In genomic region chr10:75395171-75395954, GRCh38 we compare ENCODE assay signal across 9 cellular contexts. TPM values are rescaled to one million over a fixed set of nuclear protein-coding genes. Genes with fewer than 3 reads are reported as not detected.
DNase-seq lines count a peak whose midpoint lies in the region; ATAC-seq, FAIRE-seq and TF ChIP-seq lines count a peak whose summit lies in the region.
"Had no signal": no experiment of that assay in that cellular context is flagged by ENCODE, and none has a peak within 500 bp of the region (broad histone marks: within the 10 kb centered on the region; RNA-seq: fewer than 3 reads in every experiment).

No MANE protein-coding gene starts in this region.

- peak overlapping the region; percentile 29 for H2AFZ ChIP-seq in ACC112 (ENCODE audit: low read length, unreplicated experiment)

- FAIRE-seq in GM19239 (lab: Jason Lieb, UNC) = no peak
- FAIRE-seq: endometrium had no signal

- peaks cover 21% of the 10 kb centered on the region for H3K36me3 Mint-ChIP-seq in brain
- peaks cover 4 to 5% of the 10 kb centered on the region in 2 donors for H3K36me3 Mint-ChIP-seq in stimulated activated naive B cell treated with anti-CD40 and anti-IgM and Interleukin-4, amounts not matched to agents 10 μg/mL and 1 μg/mL and 100 μg/mL, for 72 hours

- peaks cover 17% of the 10 kb centered on the region for H3K4me1 Mint-ChIP-seq in brain
- H3K4me1 Mint-ChIP-seq in stimulated activated naive B cell treated with anti-CD40 and anti-IgM and Interleukin-4, amounts not matched to agents 10 μg/mL and 1 μg/mL and 100 μg/mL, for 72 hours = peaks cover 13 to 18% of the 10 kb centered on the region in 2 donors

- peak overlapping the region; percentile 93 for H3K4me3 ChIP-seq in ACC112 (ENCODE audit: low read depth, low read length)

- TF ChIP-seq CTCF in brain (conservative IDR thresholded peaks at IDR 0.05) = peak; percentile 87 to 94

- H3K4me1 ChIP-seq in ACC112 (ENCODE audit: control insufficient read depth, insufficient read depth, low read length, unreplicated experiment) = peaks cover 3% of the 10 kb centered on the region

- in situ Hi-C loops in G401 (cut with HindIII; ENCODE audit: low sequenced_read_pairs) = no loop called here

- H3K27ac Mint-ChIP-seq in brain = peak overlapping the region in 4 of 5 experiments; percentile 46 to 97 (median 74)
- peak overlapping the region; percentile 90 for H3K27ac Mint-ChIP-seq in stimulated activated naive B cell treated with anti-CD40 and anti-IgM and Interleukin-4, amounts not matched to agents 10 μg/mL and 1 μg/mL and 100 μg/mL, for 72 hours

- no peaks in the 10 kb centered on the region for H3K36me3 ChIP-seq in ACC112 (ENCODE audit: insufficient read depth, low read length)

- no peak for ATAC-seq in stimulated activated naive B cell treated with anti-CD40 and anti-IgM and Interleukin-4, amounts not matched to agents 10 μg/mL and 1 μg/mL and 100 μg/mL, for 72 hours (replicated peaks)
- no peak for ATAC-seq in GM18511 (IDR thresholded peaks at IDR 0.05; ENCODE audit: unreplicated experiment)

- H3K9me3 Mint-ChIP-seq in brain = peaks cover 0 to 10% (median 8%) of the 10 kb centered on the region in 5 experiments
- peaks cover 0 to 1% of the 10 kb centered on the region in 2 donors for H3K9me3 Mint-ChIP-seq in stimulated activated naive B cell treated with anti-CD40 and anti-IgM and Interleukin-4, amounts not matched to agents 10 μg/mL and 1 μg/mL and 100 μg/mL, for 72 hours

- no peaks in the 10 kb centered on the region for H3K27me3 ChIP-seq in ACC112 (ENCODE audit: insufficient read depth, low read length)

- peaks cover 42% of the 10 kb centered on the region for H3K79me2 ChIP-seq in ACC112 (ENCODE audit: control insufficient read depth, insufficient read depth, low read length, unreplicated experiment)

- DNase-seq in GM19239 (ENCODE audit: insufficient read length, low spot score) = peak; percentile 59
- DNase-seq in islet precursor cell = peak; percentile 72
- no peak for DNase-seq in stimulated activated naive B cell treated with anti-CD40 and anti-IgM and Interleukin-4, amounts not matched to agents 10 μg/mL and 1 μg/mL and 100 μg/mL, for 72 hours
- no peak for DNase-seq in G401 (ENCODE audit: low spot score)
- DNase-seq in stimulated activated naive CD4-positive, alpha-beta T cell (lab: John Stamatoyannopoulos, UW) = no peak

- peak overlapping the region; percentile 81; the same call in 1 of the 2 replicates for H3K27ac ChIP-seq in ACC112 (ENCODE audit: low read depth, low read length)

- peaks cover 90% of the 10 kb centered on the region for H3K27me3 Mint-ChIP-seq in brain
- H3K27me3 Mint-ChIP-seq in stimulated activated naive B cell treated with anti-CD40 and anti-IgM and Interleukin-4, amounts not matched to agents 10 μg/mL and 1 μg/mL and 100 μg/mL, for 72 hours = peaks cover 63 to 81% of the 10 kb centered on the region in 2 donors

- H3K4me3 Mint-ChIP-seq in brain = peak overlapping the region; percentile 77 to 85 (median 81)
- H3K4me3 Mint-ChIP-seq in stimulated activated naive B cell treated with anti-CD40 and anti-IgM and Interleukin-4, amounts not matched to agents 10 μg/mL and 1 μg/mL and 100 μg/mL, for 72 hours = peak overlapping the region in 1 of 2 donors; percentile 54

RNA-seq across cellular contexts. Expression of gene ZNF503, which starts 6.2 kb away (rescaled TPM):
- 7.6 TPM for polyA plus RNA-seq in brain (ENCODE audit: insufficient read depth, low read depth, low replicate concordance)
- 1.5 and 2.0 TPM in 2 replicates for total RNA-seq in G401 (2014; rRNA removed; shearing (Covaris generic))

RNA-seq across cellular contexts. Expression of gene LRMDA, which starts 36.1 kb away (rescaled TPM):
- 8.3 TPM for polyA plus RNA-seq in brain (ENCODE audit: insufficient read depth, low read depth, low replicate concordance)
- not detected in 2 replicates for total RNA-seq in G401 (2014; rRNA removed; shearing (Covaris generic))

Comparison
In these comparisons a context has a peak if more than half of its experiments do, and no peak if none do; other contexts are left out.
1. DNase-seq: peak in GM19239 (single experiment) and islet precursor cell (single experiment); none in stimulated activated naive B cell treated with anti-CD40 and anti-IgM and Interleukin-4, amounts not matched to agents 10 μg/mL and 1 μg/mL and 100 μg/mL, for 72 hours (single experiment), G401 (single experiment) and stimulated activated naive CD4-positive, alpha-beta T cell (0 of 6).